Comparison of ENCODE assay signal across 8 cellular contexts in the genomic region with DNA sequence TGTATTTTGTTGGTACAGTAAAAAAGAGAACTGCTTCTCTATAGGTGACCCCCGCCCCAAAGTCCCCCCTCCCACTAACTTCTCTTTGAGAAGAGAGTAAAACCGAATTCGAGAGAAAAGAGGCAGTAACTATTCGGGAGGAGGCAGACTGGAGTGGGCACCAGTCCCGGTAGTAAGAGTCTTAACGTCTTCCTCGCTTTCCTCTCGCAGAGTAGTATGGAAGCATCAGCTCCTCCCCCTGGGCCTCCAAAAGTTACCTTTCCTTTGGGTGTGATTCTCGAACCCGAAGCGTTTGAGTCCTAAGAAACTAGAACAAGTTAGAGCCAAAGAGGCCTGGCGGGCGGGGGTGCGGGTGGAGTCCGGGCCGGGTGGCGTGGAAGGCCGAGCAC. TPM values are rescaled to one million over a fixed set of nuclear protein-coding genes. Genes with fewer than 3 reads are reported as not detected.
A peak's percentile ranks its signal among the peaks of the same experiment; 100 is the strongest.
DNase-seq lines count a peak whose midpoint lies in the region; ATAC-seq and TF ChIP-seq lines count a peak whose summit lies in the region.

No MANE protein-coding gene starts in this region.

- peak overlapping the region; percentile 81 to 94 (median 87) for H3K27ac Mint-ChIP-seq in CD4-positive, alpha-beta memory T cell
- H3K27ac Mint-ChIP-seq in memory B cell (peak overlapping the region; percentile 93), type B pancreatic cell (peak overlapping the region; percentile 92)

- H3K4me1 ChIP-seq in CD4-positive, alpha-beta memory T cell (ENCODE audit: insufficient read depth, low read length) = peaks cover 18% of the 10 kb centered on the region
- peaks cover 0 to 4% of the 10 kb centered on the region in 2 donors for H3K4me1 ChIP-seq in breast epithelium

- H3K36me3 ChIP-seq in CD4-positive, alpha-beta memory T cell (ENCODE audit: insufficient read depth, low read length) = no peaks in the 10 kb centered on the region
- no peaks in the 10 kb centered on the region for H3K36me3 ChIP-seq in breast epithelium

- CTCF ChIA-PET in CD4-positive, alpha-beta memory T cell (lab: Charles Lee; ENCODE audit: partially characterized antibody) = interaction anchor here (1.3 to 1.8 kb wide), 4 partner anchors 8 to 190 kb away, joined by 4 to 8 read pairs (median 4); no protein-coding TSS in a partner anchor

- peak overlapping the region in 1 of 2 donors; percentile 43 for H3K4me3 ChIP-seq in CD4-positive, alpha-beta memory T cell (ENCODE audit: low read length in 2 of 2)
- peak overlapping the region; percentile 62 for H3K4me3 ChIP-seq in HL-60 (replicated peaks; ENCODE audit: insufficient read depth, low read length)
- peak overlapping the region; percentile 77 to 97 (median 93) for H3K4me3 ChIP-seq in breast epithelium

- peaks cover 16 to 31% (median 17%) of the 10 kb centered on the region in 4 donors for H3K4me1 Mint-ChIP-seq in CD4-positive, alpha-beta memory T cell
- peaks cover 16% of the 10 kb centered on the region for H3K4me1 Mint-ChIP-seq in memory B cell
- peaks cover 22% of the 10 kb centered on the region for H3K4me1 Mint-ChIP-seq in type B pancreatic cell (ENCODE audit: unreplicated experiment)

- no peak for DNase-seq in CD4-positive, alpha-beta memory T cell
- no peak for DNase-seq in HL-60 (ENCODE audit: low read depth in 1 of 2, low spot score in 1 of 2)
- DNase-seq in breast epithelium (ENCODE audit: low spot score in 2 of 2) = no peak
- DNase-seq in memory B cell (ENCODE audit: low spot score in 2 of 2) = no peak
- DNase-seq in type B pancreatic cell (ENCODE audit: extremely low spot score, unreplicated experiment) = no peak
- DNase-seq in ureter (ENCODE audit: low spot score) = no peak
- no peak for DNase-seq in stimulated activated CD4-positive, alpha-beta T cell treated with anti-CD3 and anti-CD28 coated beads, Interleukin-1b, Interleukin-23, amount 100 ng/mL, for 48 hours
- no peak for DNase-seq in ecto neural progenitor cell (ENCODE audit: low spot score)

- H3K9me3 ChIP-seq in CD4-positive, alpha-beta memory T cell (ENCODE audit: control insufficient read depth in 1 of 2, low read length in 2 of 2) = no peaks in the 10 kb centered on the region
- no peaks in the 10 kb centered on the region for H3K9me3 ChIP-seq in breast epithelium

- no peaks in the 10 kb centered on the region for H3K27me3 ChIP-seq in CD4-positive, alpha-beta memory T cell (ENCODE audit: insufficient read depth, low read length)
- H3K27me3 ChIP-seq in HL-60 (ENCODE audit: insufficient read depth, poor library complexity, severe bottlenecking) (no peaks in the 10 kb centered on the region), breast epithelium (no peaks in the 10 kb centered on the region)

- peaks cover 0 to 2% of the 10 kb centered on the region in 2 donors for H3K36me3 Mint-ChIP-seq in CD4-positive, alpha-beta memory T cell
- H3K36me3 Mint-ChIP-seq in memory B cell (no peaks in the 10 kb centered on the region), type B pancreatic cell (no peaks in the 10 kb centered on the region)

- no peak for TF ChIP-seq CTCF in HL-60 (IDR thresholded peaks at IDR 0.05; ENCODE audit: insufficient read depth, low read length)
- no peak for TF ChIP-seq CTCF in breast epithelium (IDR thresholded peaks at IDR 0.05)
- no peak for TF ChIP-seq CTCF in type B pancreatic cell (conservative IDR thresholded peaks at IDR 0.05)

- intact Hi-C loops in CD4-positive, alpha-beta memory T cell (cut with micrococcal nuclease) = loop anchor here (1.0 to 2.0 kb wide), 3 partner anchors 22 to 201 kb away; a partner anchor contains a TSS
- intact Hi-C loops in breast epithelium (cut with DNase I; ENCODE audit: low total_unique reads) = no loop called here

- no peak for TF ChIP-seq POLR2A in breast epithelium (IDR thresholded peaks at IDR 0.05)

- peak overlapping the region; percentile 88 to 95 (median 92) for H3K4me3 Mint-ChIP-seq in CD4-positive, alpha-beta memory T cell
- H3K4me3 Mint-ChIP-seq in memory B cell (peak overlapping the region; percentile 91), type B pancreatic cell (peak overlapping the region; percentile 95)

- POLR2A ChIA-PET in CD4-positive, alpha-beta memory T cell (lab: Charles Lee; ENCODE audit: partially characterized antibody) = interaction anchor here (0.9 to 2.1 kb wide), 5 partner anchors 16 to 99 kb away, joined by 3 to 12 read pairs (median 6); a partner anchor contains a TSS

- no peaks in the 10 kb centered on the region for H3K9me3 Mint-ChIP-seq in CD4-positive, alpha-beta memory T cell
- H3K9me3 Mint-ChIP-seq in memory B cell (no peaks in the 10 kb centered on the region), type B pancreatic cell (no peaks in the 10 kb centered on the region)

- peak overlapping the region; percentile 44 for H3K27ac ChIP-seq in CD4-positive, alpha-beta memory T cell (ENCODE audit: low read depth, low read length)
- H3K27ac ChIP-seq in HL-60 (replicated peaks) (no peak overlapping the region), breast epithelium (peak overlapping the region; percentile 92 to 95)

- H3K27me3 Mint-ChIP-seq in CD4-positive, alpha-beta memory T cell = peaks cover 0 to 5% of the 10 kb centered on the region in 2 donors
- H3K27me3 Mint-ChIP-seq in memory B cell (no peaks in the 10 kb centered on the region), type B pancreatic cell (peaks cover 10% of the 10 kb centered on the region)

- ATAC-seq in memory B cell (ENCODE audit: low read depth) = peak; percentile 18

RNA-seq across cellular contexts. Expression of a gene that starts 0.4 kb away (rescaled TPM):
- 1 to 10 TPM; 6.0 to 9.0 TPM for total RNA-seq in CD4-positive, alpha-beta memory T cell
- 1 to 10 TPM; 1.9 to 5.7 TPM for polyA plus RNA-seq in CD4-positive, alpha-beta memory T cell
- 100 to 1,000 TPM in 1 of 3 donors, 10 to 100 TPM in 2; 40.6 to 133 (median 50.9) TPM for total RNA-seq in breast epithelium
- 16.7 and 80.5 TPM in 2 replicates for total RNA-seq in type B pancreatic cell (ENCODE audit: low replicate concordance)
- 43.9 TPM for total RNA-seq in ureter
